Comparison of ENCODE assay signal across 12 cellular contexts in genomic region chr3:168342946-168343856, GRCh38.
"Had no signal": no experiment of that assay in that cellular context is flagged by ENCODE, and none has a peak within 500 bp of the region (broad histone marks: within the 10 kb centered on the region; RNA-seq: fewer than 3 reads in every experiment).

No MANE protein-coding gene starts in this region.

- H3K4me3 ChIP-seq: dorsolateral prefrontal cortex, psoas muscle, upper lobe of left lung had no signal

- ATAC-seq: esophagus mucosa, left cardiac atrium, natural killer cell, psoas muscle had no signal

- H3K4me1 ChIP-seq: psoas muscle had no signal

- H3K36me3 ChIP-seq: upper lobe of left lung had no signal

- H3K27ac ChIP-seq: dorsolateral prefrontal cortex, psoas muscle, upper lobe of left lung had no signal

- H3K4me1 Mint-ChIP-seq: immature natural killer cell, natural killer cell had no signal

- H3K9me3 ChIP-seq: psoas muscle, upper lobe of left lung had no signal

- H3K27ac Mint-ChIP-seq: activated naive CD4-positive, alpha-beta T cell treated with anti-CD3 and anti-CD28 coated beads for 36 hours; immature natural killer cell; natural killer cell; stimulated activated naive CD8-positive, alpha-beta T cell treated with anti-CD3 and anti-CD28 coated beads, Interleukin-15, Interleukin-2, amounts not matched to agents 100 ng/mL and 50 ng/mL, for 24 hours had no signal

- H3K27me3 Mint-ChIP-seq: stimulated activated naive CD8-positive, alpha-beta T cell treated with anti-CD3 and anti-CD28 coated beads, Interleukin-15, Interleukin-2, amounts not matched to agents 100 ng/mL and 50 ng/mL, for 24 hours had no signal

- H3K27me3 ChIP-seq: upper lobe of left lung had no signal

- H3K36me3 Mint-ChIP-seq: immature natural killer cell, natural killer cell had no signal

- DNase-seq: activated CD4-positive, alpha-beta T cell treated with anti-CD3 and anti-CD28 coated beads for 48 hours; activated naive CD4-positive, alpha-beta T cell treated with anti-CD3 and anti-CD28 coated beads for 36 hours; dorsolateral prefrontal cortex; immature natural killer cell; left cardiac atrium; mammary epithelial cell; natural killer cell; psoas muscle; stimulated activated CD4-positive, alpha-beta T cell treated with anti-CD3 and anti-CD28 coated beads, Interleukin-4, amount 100 ng/mL, for 1 hour; upper lobe of left lung had no signal

- H3K4me3 Mint-ChIP-seq: activated naive CD4-positive, alpha-beta T cell treated with anti-CD3 and anti-CD28 coated beads for 36 hours; immature natural killer cell; natural killer cell; stimulated activated naive CD8-positive, alpha-beta T cell treated with anti-CD3 and anti-CD28 coated beads, Interleukin-15, Interleukin-2, amounts not matched to agents 100 ng/mL and 50 ng/mL, for 24 hours had no signal
